In genomic region chr10:131899695-131900349, GRCh38 we compare ENCODE assay signal across 8 cellular contexts. TPM values are rescaled to one million over a fixed set of nuclear protein-coding genes. Genes with fewer than 3 reads are reported as not detected.
DNase-seq lines count a peak whose midpoint lies in the region; ATAC-seq and TF ChIP-seq lines count a peak whose summit lies in the region.

No MANE protein-coding gene starts in this region.

- no peaks in the 10 kb centered on the region for H3F3A ChIP-seq in SU-DHL-6 (ENCODE audit: insufficient read depth)

- peaks cover 36% of the 10 kb centered on the region for H3K79me2 ChIP-seq in SU-DHL-6 (ENCODE audit: insufficient read depth, low read length)

- H3K9me2 ChIP-seq in SU-DHL-6 (replicated peaks; ENCODE audit: insufficient read depth, low read length): no peaks in the 10 kb centered on the region

- 16 to 26% methylated on average over 24 of the region's 24 CpGs for WGBS in sigmoid colon, 2 donors

- H3K9ac ChIP-seq in SU-DHL-6 (ENCODE audit: low read length): peak overlapping the region; percentile 81

- H3K36me3 ChIP-seq in SU-DHL-6 (ENCODE audit: low read length) (no peaks in the 10 kb centered on the region), sigmoid colon (no peaks in the 10 kb centered on the region)

- H3K9me3 ChIP-seq in SU-DHL-6 (ENCODE audit: insufficient read depth, low read length): no peaks in the 10 kb centered on the region
- no peaks in the 10 kb centered on the region for H3K9me3 ChIP-seq in sigmoid colon

- H3K4me2 ChIP-seq in SU-DHL-6 (ENCODE audit: low read depth, low read length, poor library complexity, severe bottlenecking): peak overlapping the region; percentile 57

- H3K27ac Mint-ChIP-seq in activated T-cell treated with anti-CD3 and anti-CD28 coated beads, Interleukin-2, amount 50 U/mL, for 72 hours: peak overlapping the region; percentile 21

- peaks cover 5% of the 10 kb centered on the region; the same call in 1 of the 2 replicates for H4K20me1 ChIP-seq in SU-DHL-6 (ENCODE audit: low read depth, low read length)

- intact Hi-C loops in sigmoid colon (cut with DNase I): loop anchor here (5.0 kb wide), 1 partner anchor 122 kb away; no protein-coding TSS in a partner anchor

- H3K27ac ChIP-seq in SU-DHL-6 (ENCODE audit: low read depth, low read length) (no peak overlapping the region), foreskin keratinocyte (peak overlapping the region; percentile 94), sigmoid colon (peak overlapping the region; percentile 91 to 99 (median 96))

- H3K4me3 ChIP-seq in SU-DHL-6 (ENCODE audit: insufficient read depth, low read length, poor library complexity, severe bottlenecking): peak overlapping the region; percentile 78
- H3K4me3 ChIP-seq in sigmoid colon: peak overlapping the region; percentile 84 to 97 (median 92)

- no peak for TF ChIP-seq CTCF in SU-DHL-6 (IDR thresholded peaks at IDR 0.05; ENCODE audit: insufficient read depth, low read length, poor library complexity, severe bottlenecking)
- TF ChIP-seq CTCF in foreskin keratinocyte (conservative IDR thresholded peaks at IDR 0.05): peak; percentile 16
- TF ChIP-seq CTCF in sigmoid colon (IDR thresholded peaks at IDR 0.05): no peak
- TF ChIP-seq CTCF in GM20000 (IDR thresholded peaks at IDR 0.05; ENCODE audit: extremely low read depth, missing control alignments): no peak

- H3K27me3 ChIP-seq in SU-DHL-6 (ENCODE audit: low read length): no peaks in the 10 kb centered on the region
- no peaks in the 10 kb centered on the region for H3K27me3 ChIP-seq in foreskin keratinocyte
- H3K27me3 ChIP-seq in sigmoid colon: peaks cover 0 to 17% (median 0%) of the 10 kb centered on the region in 3 donors

- H3K36me3 Mint-ChIP-seq in activated T-cell treated with anti-CD3 and anti-CD28 coated beads, Interleukin-2, amount 50 U/mL, for 72 hours (ENCODE audit: insufficient read depth in 2 of 2): no peaks in the 10 kb centered on the region

- TF ChIP-seq EP300 in sigmoid colon (IDR thresholded peaks at IDR 0.05): no peak

- H3K9me3 Mint-ChIP-seq in activated T-cell treated with anti-CD3 and anti-CD28 coated beads, Interleukin-2, amount 50 U/mL, for 72 hours: no peaks in the 10 kb centered on the region

- ATAC-seq in activated T-cell treated with anti-CD3 and anti-CD28 coated beads, Interleukin-2, amount 50 U/mL, for 72 hours (replicated peaks in 1 of 2): no peak
- ATAC-seq in foreskin keratinocyte (no peak), HG02840 (IDR thresholded peaks at IDR 0.05; ENCODE audit: low FRiP score, unreplicated experiment) (no peak)

- peak overlapping the region; percentile 70 for H2AFZ ChIP-seq in SU-DHL-6 (ENCODE audit: low read depth, low read length, severe bottlenecking)

- peaks cover 57% of the 10 kb centered on the region for H3K4me1 Mint-ChIP-seq in activated T-cell treated with anti-CD3 and anti-CD28 coated beads, Interleukin-2, amount 50 U/mL, for 72 hours (ENCODE audit: low read depth)

- TF ChIP-seq POLR2A in sigmoid colon (IDR thresholded peaks at IDR 0.05): no peak

- H3K4me1 ChIP-seq in foreskin keratinocyte (peaks cover 9% of the 10 kb centered on the region), sigmoid colon (peaks cover 0 to 39% (median 35%) of the 10 kb centered on the region in 4 donors)

- H3K27me3 Mint-ChIP-seq in activated T-cell treated with anti-CD3 and anti-CD28 coated beads, Interleukin-2, amount 50 U/mL, for 72 hours (ENCODE audit: low read depth): peaks cover 11% of the 10 kb centered on the region

- no peak for DNase-seq in activated T-cell treated with anti-CD3 and anti-CD28 coated beads, Interleukin-2, amount 50 U/mL, for 72 hours
- DNase-seq in activated T-cell treated with anti-CD3 and anti-CD28 coated beads, Interleukin-2, amount 50 U/mL, for 1 hour: no peak
- no peak for DNase-seq in foreskin keratinocyte
- peak; percentile 35 for DNase-seq in sigmoid colon
- no peak for DNase-seq in GM20000 (ENCODE audit: low spot score)
- no peak for DNase-seq in SK-N-DZ (ENCODE audit: low spot score)

- peak overlapping the region; percentile 87 to 94 for H3K4me3 Mint-ChIP-seq in activated T-cell treated with anti-CD3 and anti-CD28 coated beads, Interleukin-2, amount 50 U/mL, for 72 hours

RNA-seq across cellular contexts. Expression of gene PPP2R2D, which starts 1.0 kb away (rescaled TPM):
- total RNA-seq in activated T-cell treated with anti-CD3 and anti-CD28 coated beads, Interleukin-2, amount 50 U/mL, for 72 hours: 10 to 100 TPM; 32.5 to 40.7 TPM
- 42.0 and 42.7 TPM in 2 replicates for total RNA-seq in foreskin keratinocyte
- 38.9 and 42.2 TPM in 2 replicates for polyA plus RNA-seq in foreskin keratinocyte
- total RNA-seq in sigmoid colon: 10 to 100 TPM; 22.7 to 44.0 (median 34.6) TPM
- 10 to 100 TPM; 18.4 to 23.8 (median 22.8) TPM for polyA plus RNA-seq in sigmoid colon
- polyA plus RNA-seq in SK-N-DZ (2014; cell fraction: cytosol; rRNA removed): 28.5 and 36.9 TPM in 2 replicates
- polyA plus RNA-seq in SK-N-DZ (2014; cell fraction: nucleus; rRNA removed): 51.0 and 68.0 TPM in 2 replicates
